Comparison of ENCODE assay signal across 8 cellular contexts in genomic region chr17:27293898-27294688, GRCh38. TPM values are rescaled to one million over a fixed set of nuclear protein-coding genes. Genes with fewer than 3 reads are reported as not detected.
DNase-seq lines count a peak whose midpoint lies in the region; ATAC-seq and TF ChIP-seq lines count a peak whose summit lies in the region.

Gene WSB1 (plus strand): TSS chr17:27294114. CDS start chr17:27294396, 282 bp downstream.

- H3K4me3 Mint-ChIP-seq in IgD-negative memory B cell, result peak within 1 kb of the TSS; percentile 95 to 99 (median 98)

- H3K4me3 ChIP-seq in OCI-LY7 (ENCODE audit: low read depth, low read length, poor library complexity, severe bottlenecking) (peak within 1 kb of the TSS; percentile 99), epithelial cell of esophagus (ENCODE audit: low read length) (peak within 1 kb of the TSS; percentile 98), mucosa of descending colon (peak within 1 kb of the TSS; percentile 81)

- H3K4me1 Mint-ChIP-seq in IgD-negative memory B cell, result peaks cover 26 to 29% (median 28%) of the 10 kb centered on the region in 3 donors

- POLR2A ChIA-PET in OCI-LY7 (lab: Charles Lee), result interaction anchor here (0.6 to 2.0 kb wide), 11 partner anchors 9 to 29 kb away, joined by 3 to 11 read pairs (median 4); no protein-coding TSS in a partner anchor

- peak within 1 kb of the TSS; percentile 88 for H3K4me2 ChIP-seq in OCI-LY7 (ENCODE audit: low read length)

- H3K36me3 Mint-ChIP-seq in IgD-negative memory B cell, result no peaks in the 10 kb centered on the region

- H3K27me3 Mint-ChIP-seq in IgD-negative memory B cell, result no peaks in the 10 kb centered on the region

- peak within 1 kb of the TSS; percentile 89 to 99 (median 97) for H3K27ac Mint-ChIP-seq in IgD-negative memory B cell

- no TSS peak for BruUV-seq in OCI-LY7 (replicated peaks; lab: Mats Ljungman, UMichigan)

- no peaks in the 10 kb centered on the region for H3K9me3 Mint-ChIP-seq in IgD-negative memory B cell

- H3K4me1 ChIP-seq in OCI-LY7 (ENCODE audit: insufficient read depth, low read length, poor library complexity, severe bottlenecking) (peaks cover 25% of the 10 kb centered on the region), mucosa of descending colon (ENCODE audit: low read depth) (peaks cover 19% of the 10 kb centered on the region)

- peak within 1 kb of the TSS; percentile 98 for H2AFZ ChIP-seq in OCI-LY7 (ENCODE audit: low read length)

- H3K36me3 ChIP-seq in OCI-LY7 (ENCODE audit: insufficient read depth, low read length) (peaks cover 10% of the 10 kb centered on the region), mucosa of descending colon (ENCODE audit: low read depth) (no peaks in the 10 kb centered on the region)

- CTCF ChIA-PET in OCI-LY7 (lab: Charles Lee; ENCODE audit: unreplicated experiment), result interaction anchor here (1.2 kb wide), 1 partner anchor 9 kb away, joined by 5 read pairs; no protein-coding TSS in a partner anchor

- H4K20me1 ChIP-seq in OCI-LY7 (ENCODE audit: insufficient read depth, low read length), result peaks cover 6% of the 10 kb centered on the region

- intact Hi-C loops in OCI-LY7 (cut with micrococcal nuclease; ENCODE audit: unreplicated experiment), result loop anchor here (2.0 to 5.0 kb wide), 3 partner anchors 49 to 163 kb away; partner anchors contain the start of gene KSR1
- intact Hi-C loops in mucosa of descending colon (cut with DNase I, micrococcal nuclease), result loop anchor here in 1 of 2 donors (10.0 kb wide), 1 partner anchor 49 kb away; no protein-coding TSS in a partner anchor

- TF ChIP-seq CTCF in OCI-LY7 (conservative IDR thresholded peaks at IDR 0.05; ENCODE audit: low read length) (peak; percentile 39; the same call in 1 of the 2 replicates), epithelial cell of esophagus (IDR thresholded peaks at IDR 0.05; ENCODE audit: insufficient read depth, low read depth, low read length, missing control alignments) (no peak), mucosa of descending colon (IDR thresholded peaks at IDR 0.05) (no peak)

- DNase-seq in DMS153 treated with DMSO at 0.1 percent for 48 hours (lab: John Stamatoyannopoulos, UW; ENCODE audit: unreplicated experiment) (peak; percentile 91), OCI-LY7 (ENCODE audit: low spot score) (peak; percentile 95), activated T-cell treated with anti-CD3 and anti-CD28 coated beads for 4 hours (peak; percentile 86), epithelial cell of esophagus (ENCODE audit: low read depth) (peak; percentile 87), mucosa of descending colon (peak; percentile 95 to 96 (median 96))
- DNase-seq in stimulated activated CD8-positive, alpha-beta memory T cell treated with anti-CD3 and anti-CD28 coated beads, Interleukin-4, amount 100 ng/mL, for 1 hour (ENCODE audit: low read depth in 2 of 2, low spot score in 1 of 2), result peak; percentile 87

- H3K9me3 ChIP-seq in OCI-LY7 (ENCODE audit: low read length), result no peaks in the 10 kb centered on the region
- H3K9me3 ChIP-seq in mucosa of descending colon, result no peaks in the 10 kb centered on the region

- H3K79me2 ChIP-seq in OCI-LY7 (ENCODE audit: insufficient read depth, low read depth, low read length), result peaks cover 51% of the 10 kb centered on the region

- H3K27ac ChIP-seq in OCI-LY7 (ENCODE audit: low read depth, low read length, poor library complexity, severe bottlenecking), result peak within 1 kb of the TSS; percentile 82

- no peaks in the 10 kb centered on the region for H3K9me2 ChIP-seq in OCI-LY7 (ENCODE audit: insufficient read depth, low read length)

- ATAC-seq in GM21576 (IDR thresholded peaks at IDR 0.05; ENCODE audit: unreplicated experiment) (peak; percentile 66), mucosa of descending colon (peak; percentile 93)

RNA-seq across cellular contexts. Expression of gene WSB1, which starts in this region (rescaled TPM):
- 261 TPM for polyA plus RNA-seq in IgD-negative memory B cell
- total RNA-seq in OCI-LY7 (2014; rRNA removed; shearing (Covaris generic)), result 86.0 and 118 TPM in 2 replicates
- 115 and 118 TPM in 2 replicates for total RNA-seq in OCI-LY7 (2022)
- 100 to 1,000 TPM; 115 to 149 (median 137) TPM for total RNA-seq in mucosa of descending colon

Comparison
In these comparisons a context has a peak if more than half of its experiments do, and no peak if none do; other contexts are left out.
1. Peak in every context shown above with its lines: DNase-seq, ATAC-seq, H3K4me3 ChIP-seq and H3K27ac ChIP-seq.